1 cellular context compared by ENCODE assay signal in genomic region chr12:114628199-114628598, GRCh38.
TF ChIP-seq lines count a peak whose summit lies in the region.

No MANE protein-coding gene starts in this region.

TF ChIP-seq in HepG2, 621 proteins besides CTCF, POLR2A, EP300 and RAD21:
- TF ChIP-seq TCF7 (IDR thresholded peaks at IDR 0.05; ENCODE audit: low read depth) (peak; percentile 23; the same call in 1 of the 2 replicates), HNF1A (IDR thresholded peaks at IDR 0.05; ENCODE audit: low read depth) (no peak), HNF1A (CRISPR knock-in tag; IDR thresholded peaks at IDR 0.05; ENCODE audit: borderline replicate concordance) (no peak), CEBPZ (IDR thresholded peaks at IDR 0.05; ENCODE audit: low read length) (no peak), FLYWCH1 (CRISPR knock-in tag; IDR thresholded peaks at IDR 0.05) (no peak), NFKBIZ (CRISPR knock-in tag; IDR thresholded peaks at IDR 0.05) (no peak), ZNF205 (CRISPR knock-in tag; IDR thresholded peaks at IDR 0.05) (no peak), ZNF18 (CRISPR knock-in tag; IDR thresholded peaks at IDR 0.05; ENCODE audit: insufficient replicate concordance) (no peak), BCL3 (CRISPR knock-in tag; IDR thresholded peaks at IDR 0.05) (no peak), DDIT3 (CRISPR knock-in tag; IDR thresholded peaks at IDR 0.05) (no peak), ZNF75D (CRISPR knock-in tag; IDR thresholded peaks at IDR 0.05; ENCODE audit: borderline replicate concordance) (no peak), FOSL2 (CRISPR knock-in tag; IDR thresholded peaks at IDR 0.05) (peak; percentile 64)
